9 cellular contexts compared by ENCODE assay signal in the genomic region with DNA sequence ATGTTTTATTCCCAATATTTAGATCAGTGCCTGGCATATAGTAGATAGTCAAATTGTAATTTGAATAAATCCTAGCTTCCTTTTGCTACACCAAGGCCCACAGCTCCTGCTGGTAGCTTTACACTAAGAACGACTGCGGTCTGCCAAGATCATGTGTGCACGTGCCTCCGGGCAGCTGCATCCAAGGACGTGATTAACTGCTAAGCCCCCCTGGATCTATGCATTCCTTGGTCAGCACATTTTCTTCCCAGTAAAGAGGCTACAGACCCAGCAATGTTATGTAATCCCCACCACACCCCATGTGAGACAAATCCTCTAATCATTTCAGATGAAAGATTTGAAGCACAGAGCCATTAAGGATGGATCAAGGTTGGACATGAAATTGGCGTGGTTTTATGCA.
"Had no signal": no experiment of that assay in that cellular context is flagged by ENCODE, and none has a peak within 500 bp of the region (broad histone marks: within the 10 kb centered on the region; RNA-seq: fewer than 3 reads in every experiment).

No MANE protein-coding gene starts in this region.

- H3K4me3 Mint-ChIP-seq: GM23338, H9 had no signal

- FAIRE-seq: H1, H54, HTR-8/SVneo, K562 had no signal

- H3K4me1 Mint-ChIP-seq: GM23338, H9 had no signal

- H3K4me3 ChIP-seq: GM23338, K562 had no signal

- DNase-seq: H9, HCEC 1CT, IMR-90, KG1 had no signal

- ATAC-seq: GM23338, K562 had no signal

- H3K27ac Mint-ChIP-seq: GM23338, H9 had no signal
